ENCODE assay signal across 24 cellular contexts in genomic region chr2:98212733-98213132, GRCh38.
"Had no signal": no experiment of that assay in that cellular context is flagged by ENCODE, and none has a peak within 500 bp of the region (broad histone marks: within the 10 kb centered on the region; RNA-seq: fewer than 3 reads in every experiment).

No MANE protein-coding gene starts in this region.

- H3K36me3 ChIP-seq: ascending aorta, brain microvascular endothelial cell, cardiac muscle cell, Peyer's patch had no signal

- H3K4me2 ChIP-seq: KMS-11 had no signal

- H3K27ac Mint-ChIP-seq: activated B cell treated with CpG ODN at 0.5 μM for 24 hours; activated CD4-positive, alpha-beta T cell treated with anti-CD3 and anti-CD28 coated beads, Interleukin-2, amount 10 ng/mL, durations not matched to agents 24 days and 14 days; activated CD8-positive, alpha-beta memory T cell treated with anti-CD3 and anti-CD28 coated beads, Interleukin-2, amount 10 ng/mL, durations not matched to agents 7 days and 5 days; activated naive CD4-positive, alpha-beta T cell treated with anti-CD3 and anti-CD28 coated beads, Interleukin-2, amount 50 U/mL, for 72 hours; activated naive CD8-positive, alpha-beta T cell treated with anti-CD3 and anti-CD28 coated beads, Interleukin-2, amount 50 U/mL, for 24 hours; T-helper 17 cell had no signal

- H3K4me3 Mint-ChIP-seq: activated B cell treated with CpG ODN at 0.5 μM for 24 hours; activated CD4-positive, alpha-beta T cell treated with anti-CD3 and anti-CD28 coated beads, Interleukin-2, amount 10 ng/mL, durations not matched to agents 24 days and 14 days; activated CD8-positive, alpha-beta memory T cell treated with anti-CD3 and anti-CD28 coated beads, Interleukin-2, amount 10 ng/mL, durations not matched to agents 7 days and 5 days; activated naive CD8-positive, alpha-beta T cell treated with anti-CD3 and anti-CD28 coated beads, Interleukin-2, amount 50 U/mL, for 24 hours; activated T-cell treated with anti-CD3 and anti-CD28 coated beads, Interleukin-2, amount 50 U/mL, for 4 hours; T-helper 17 cell had no signal

- H3K9me3 ChIP-seq: ascending aorta, Peyer's patch had no signal

- H3K36me3 Mint-ChIP-seq: activated CD8-positive, alpha-beta memory T cell treated with anti-CD3 and anti-CD28 coated beads, Interleukin-2, amount 10 ng/mL, durations not matched to agents 7 days and 5 days; activated naive CD4-positive, alpha-beta T cell treated with anti-CD3 and anti-CD28 coated beads, Interleukin-2, amount 50 U/mL, for 72 hours had no signal

- H3K9ac ChIP-seq: KMS-11 had no signal

- H3K9me3 Mint-ChIP-seq: activated B cell treated with CpG ODN at 0.5 μM for 24 hours; activated CD4-positive, alpha-beta T cell treated with anti-CD3 and anti-CD28 coated beads, Interleukin-2, amount 10 ng/mL, durations not matched to agents 24 days and 14 days; activated naive CD4-positive, alpha-beta T cell treated with anti-CD3 and anti-CD28 coated beads, Interleukin-2, amount 50 U/mL, for 72 hours; activated naive CD8-positive, alpha-beta T cell treated with anti-CD3 and anti-CD28 coated beads, Interleukin-2, amount 50 U/mL, for 24 hours; activated T-cell treated with anti-CD3 and anti-CD28 coated beads, Interleukin-2, amount 50 U/mL, for 4 hours had no signal

- H3K4me1 Mint-ChIP-seq: activated B cell treated with CpG ODN at 0.5 μM for 24 hours; activated CD4-positive, alpha-beta T cell treated with anti-CD3 and anti-CD28 coated beads, Interleukin-2, amount 10 ng/mL, durations not matched to agents 24 days and 14 days; activated CD8-positive, alpha-beta memory T cell treated with anti-CD3 and anti-CD28 coated beads, Interleukin-2, amount 10 ng/mL, durations not matched to agents 7 days and 5 days; activated naive CD8-positive, alpha-beta T cell treated with anti-CD3 and anti-CD28 coated beads, Interleukin-2, amount 50 U/mL, for 24 hours; T-helper 17 cell had no signal

- H3K4me3 ChIP-seq: ascending aorta, cardiac muscle cell, Peyer's patch had no signal

- ATAC-seq: activated CD8-positive, alpha-beta memory T cell treated with anti-CD3 and anti-CD28 coated beads, Interleukin-2, amount 10 ng/mL, durations not matched to agents 7 days and 5 days; activated naive CD4-positive, alpha-beta T cell treated with anti-CD3 and anti-CD28 coated beads, Interleukin-2, amount 50 U/mL, for 72 hours; activated naive CD8-positive, alpha-beta T cell treated with anti-CD3 and anti-CD28 coated beads, Interleukin-2, amount 50 U/mL, for 24 hours; activated T-cell treated with anti-CD3 and anti-CD28 coated beads, Interleukin-2, amount 50 U/mL, for 4 hours; T-helper 17 cell had no signal

- H3K27ac ChIP-seq: ascending aorta, brain microvascular endothelial cell, cardiac muscle cell, KMS-11, Peyer's patch had no signal

- H3K4me1 ChIP-seq: ascending aorta, Peyer's patch had no signal

- DNase-seq: activated B cell treated with CpG ODN at 0.5 μM for 24 hours; activated CD4-positive, alpha-beta T cell treated with anti-CD3 and anti-CD28 coated beads for 1 hour; activated CD4-positive, alpha-beta T cell treated with anti-CD3 and anti-CD28 coated beads, Interleukin-2, amount 10 ng/mL, durations not matched to agents 24 days and 14 days; activated CD4-positive, alpha-beta T cell treated with anti-CD3 and anti-CD28 coated beads, Interleukin-2, amount 50 U/mL, for 48 hours; activated CD8-positive, alpha-beta memory T cell treated with anti-CD3 and anti-CD28 coated beads, Interleukin-2, amount 10 ng/mL, durations not matched to agents 7 days and 5 days; activated effector memory CD4-positive, alpha-beta T cell treated with anti-CD3 and anti-CD28 coated beads, Interleukin-2, amount 50 U/mL, for 16 hours; activated naive CD4-positive, alpha-beta T cell treated with Interleukin-2 at 50 U/mL for 16 hours; activated naive CD8-positive, alpha-beta T cell treated with anti-CD3 and anti-CD28 coated beads, Interleukin-2, amount 50 U/mL, for 24 hours; activated T-cell treated with anti-CD3 and anti-CD28 coated beads, Interleukin-2, amount 50 U/mL, for 4 hours; amniotic stem cell; brain microvascular endothelial cell; NCI-H1105; NCI-H1436; NCI-H187; NCI-H446; NCI-H524; Peyer's patch; SHP77; T-helper 17 cell; T-helper 9 cell had no signal

- H3K27me3 ChIP-seq: ascending aorta, brain microvascular endothelial cell, cardiac muscle cell had no signal
